ENCODE assay signal across 1 cellular context in genomic region chr7:107387077-107387476, GRCh38.
TF ChIP-seq lines count a peak whose summit lies in the region.

No MANE protein-coding gene starts in this region.

TF ChIP-seq in K562, 482 proteins besides CTCF, POLR2A, EP300 and RAD21 (continued from another document and continues in another):
- TF ChIP-seq ZNF398 (CRISPR knock-in tag; IDR thresholded peaks at IDR 0.05) (no peak), ASH1L (IDR thresholded peaks at IDR 0.05; ENCODE audit: borderline replicate concordance, low read depth, partially characterized antibody) (no peak), SPI1 (IDR thresholded peaks at IDR 0.05; ENCODE audit: borderline replicate concordance, low read depth, low read length) (no peak), MAZ (CRISPR knock-in tag; conservative IDR thresholded peaks at IDR 0.05 in 1 of 2, IDR thresholded peaks at IDR 0.05 in 1 of 2) (peak in 1 of 2 experiments; percentile 15; a peak in 1 of 4 replicates), ELF4 (CRISPR knock-in tag; IDR thresholded peaks at IDR 0.05) (no peak), ATF1 (CRISPR knock-in tag; IDR thresholded peaks at IDR 0.05) (no peak), ATF1 (tag; IDR thresholded peaks at IDR 0.05) (no peak), TAF15 (IDR thresholded peaks at IDR 0.05; ENCODE audit: low read depth, low read length) (no peak), NFYB (IDR thresholded peaks at IDR 0.05; ENCODE audit: extremely low read depth, insufficient read length) (no peak), ZNF174 (CRISPR knock-in tag; IDR thresholded peaks at IDR 0.05) (no peak), TRIM25 (IDR thresholded peaks at IDR 0.05; ENCODE audit: borderline replicate concordance) (no peak), ZNF717 (CRISPR knock-in tag; IDR thresholded peaks at IDR 0.05) (no peak), MIER1 (IDR thresholded peaks at IDR 0.05; ENCODE audit: low read depth) (no peak), RBFOX2 (IDR thresholded peaks at IDR 0.05; ENCODE audit: low read depth, low read length) (peak; percentile 33; the same call in 1 of the 2 replicates), RBBP5 (IDR thresholded peaks at IDR 0.05; ENCODE audit: borderline replicate concordance, insufficient read depth, low read length, poor library complexity, severe bottlenecking) (no peak), SIN3B (IDR thresholded peaks at IDR 0.05; ENCODE audit: low read depth) (no peak), YY1 (IDR thresholded peaks at IDR 0.05; ENCODE audit: borderline replicate concordance in 1 of 3, control insufficient read depth in 1 of 3, extremely low read depth in 1 of 3, insufficient read depth in 3 of 3, insufficient read length in 1 of 3, insufficient replicate concordance in 2 of 3, low read depth in 1 of 3, low read length in 2 of 3) (no peak), MYBL2 (IDR thresholded peaks at IDR 0.05; ENCODE audit: low read depth) (no peak), MYBL2 (CRISPR knock-in tag; IDR thresholded peaks at IDR 0.05; ENCODE audit: borderline replicate concordance) (no peak), ZNF212 (CRISPR knock-in tag; IDR thresholded peaks at IDR 0.05) (no peak), MYNN (IDR thresholded peaks at IDR 0.05) (no peak), MYNN (CRISPR knock-in tag; IDR thresholded peaks at IDR 0.05) (no peak), RBM15 (IDR thresholded peaks at IDR 0.05; ENCODE audit: insufficient read depth, low read length) (no peak), PHB (CRISPR knock-in tag; IDR thresholded peaks at IDR 0.05) (no peak), NFIC (IDR thresholded peaks at IDR 0.05) (no peak), U2AF1 (optimal IDR thresholded peaks at IDR 0.05; ENCODE audit: low read depth, low read length) (no peak), SRF (CRISPR knock-in tag; IDR thresholded peaks at IDR 0.05) (peak in 1 of 2 experiments; percentile 32; a peak in 1 of 4 replicates), CBX8 (IDR thresholded peaks at IDR 0.05; ENCODE audit: borderline replicate concordance, extremely low read depth, low read depth, low read length, poor library complexity, severe bottlenecking) (no peak), SMARCC2 (IDR thresholded peaks at IDR 0.05; ENCODE audit: low read depth) (no peak), CXXC5 (CRISPR knock-in tag; IDR thresholded peaks at IDR 0.05) (peak; percentile 33; the same call in 1 of the 2 replicates), PML (IDR thresholded peaks at IDR 0.05; ENCODE audit: low read length) (no peak), KLF16 (IDR thresholded peaks at IDR 0.05) (no peak), LCOR (CRISPR knock-in tag; IDR thresholded peaks at IDR 0.05) (no peak), GABPA (tag; conservative IDR thresholded peaks at IDR 0.05; ENCODE audit: low read depth) (peak; percentile 66), ZNF57 (CRISPR knock-in tag; IDR thresholded peaks at IDR 0.05) (no peak), CBX1 (IDR thresholded peaks at IDR 0.05; ENCODE audit: low read depth) (no peak), BCOR (IDR thresholded peaks at IDR 0.05) (no peak), CREBBP (IDR thresholded peaks at IDR 0.05; ENCODE audit: low read depth, low read length) (no peak), SREBF1 (IDR thresholded peaks at IDR 0.05; ENCODE audit: borderline replicate concordance, low read depth, low read length) (no peak), PHF20 (IDR thresholded peaks at IDR 0.05; ENCODE audit: partially characterized antibody) (no peak), GABPB1 (CRISPR knock-in tag; IDR thresholded peaks at IDR 0.05) (0 out of 2 replicates have a peak, but pooled peaks have one; percentile 19), TOE1 (IDR thresholded peaks at IDR 0.05; ENCODE audit: borderline replicate concordance) (no peak), TOE1 (CRISPR knock-in tag; IDR thresholded peaks at IDR 0.05; ENCODE audit: borderline replicate concordance, low read depth) (no peak), XRCC4 (IDR thresholded peaks at IDR 0.05; ENCODE audit: extremely low read depth, insufficient read depth, insufficient read length) (no peak), HMGXB4 (CRISPR knock-in tag; IDR thresholded peaks at IDR 0.05) (no peak), MTF1 (CRISPR knock-in tag; IDR thresholded peaks at IDR 0.05; ENCODE audit: borderline replicate concordance) (no peak), MAFK (IDR thresholded peaks at IDR 0.05; ENCODE audit: low read length) (no peak), ZNF23 (CRISPR knock-in tag; IDR thresholded peaks at IDR 0.05) (no peak), FOS (IDR thresholded peaks at IDR 0.05; ENCODE audit: extremely low read depth, insufficient read length) (no peak), ZNF696 (CRISPR knock-in tag; conservative IDR thresholded peaks at IDR 0.05) (no peak), TAL1 (IDR thresholded peaks at IDR 0.05) (no peak), ILK (tag; IDR thresholded peaks at IDR 0.05; ENCODE audit: borderline replicate concordance, low read depth) (no peak), PTTG1 (tag; IDR thresholded peaks at IDR 0.05; ENCODE audit: low read depth) (no peak), CEBPZ (IDR thresholded peaks at IDR 0.05; ENCODE audit: borderline replicate concordance, low read depth, low read length) (no peak), ATF7 (IDR thresholded peaks at IDR 0.05) (no peak), PCBP2 (IDR thresholded peaks at IDR 0.05; ENCODE audit: low read depth, low read length, poor library complexity, severe bottlenecking) (no peak), CREB3 (tag; conservative IDR thresholded peaks at IDR 0.05; ENCODE audit: low read depth) (no peak), ZC3H8 (IDR thresholded peaks at IDR 0.05) (no peak), NFXL1 (CRISPR knock-in tag; IDR thresholded peaks at IDR 0.05) (no peak), RCOR1 (IDR thresholded peaks at IDR 0.05; ENCODE audit: borderline replicate concordance in 1 of 2, low read depth in 2 of 2, low read length in 2 of 2) (no peak), L3MBTL2 (IDR thresholded peaks at IDR 0.05) (no peak), TCF3 (CRISPR knock-in tag; IDR thresholded peaks at IDR 0.05) (no peak), ZSCAN32 (CRISPR knock-in tag; IDR thresholded peaks at IDR 0.05) (no peak), DMBX1 (CRISPR knock-in tag; IDR thresholded peaks at IDR 0.05; ENCODE audit: borderline replicate concordance) (no peak; the same call in 1 of the 2 replicates), MCM3 (IDR thresholded peaks at IDR 0.05) (no peak), ZSCAN29 (IDR thresholded peaks at IDR 0.05) (no peak), RBM17 (IDR thresholded peaks at IDR 0.05; ENCODE audit: borderline replicate concordance, low read depth, low read length) (no peak), CREB3L1 (IDR thresholded peaks at IDR 0.05; ENCODE audit: borderline replicate concordance, low read depth) (no peak), ZNF24 (IDR thresholded peaks at IDR 0.05) (no peak), SUPT5H (IDR thresholded peaks at IDR 0.05) (no peak), BHLHE40 (IDR thresholded peaks at IDR 0.05; ENCODE audit: low read length) (0 out of 2 replicates have a peak, but pooled peaks have one; percentile 39), HBP1 (CRISPR knock-in tag; IDR thresholded peaks at IDR 0.05) (no peak), MECOM (CRISPR knock-in tag; IDR thresholded peaks at IDR 0.05) (no peak), MAX (CRISPR knock-in tag; IDR thresholded peaks at IDR 0.05) (no peak), POLR2G (IDR thresholded peaks at IDR 0.05; ENCODE audit: low read depth, low read length) (peak; percentile 51; the same call in 1 of the 2 replicates)
